Comparison of ENCODE assay signal across 9 cellular contexts in genomic region chr5:157366741-157367684, GRCh38.
DNase-seq lines count a peak whose midpoint lies in the region; ATAC-seq, FAIRE-seq and TF ChIP-seq lines count a peak whose summit lies in the region.
"Had no signal": no experiment of that assay in that cellular context is flagged by ENCODE, and none has a peak within 500 bp of the region (broad histone marks: within the 10 kb centered on the region; RNA-seq: fewer than 3 reads in every experiment).

No MANE protein-coding gene starts in this region.

- dilution Hi-C loops in keratinocyte (cut with MboI; ENCODE audit: extremely low pct_ligation_motif_present, low sequenced_read_pairs): no loop called here

- peaks cover 0 to 5% of the 10 kb centered on the region in 2 donors for H3K4me1 ChIP-seq in right atrium auricular region
- H3K4me1 ChIP-seq in ascending aorta: peaks cover 0 to 3% of the 10 kb centered on the region in 2 donors
- H3K4me1 ChIP-seq in keratinocyte (ENCODE audit: control insufficient read depth, extremely low read depth, insufficient read depth, low read length): no peaks in the 10 kb centered on the region

- TF ChIP-seq CTCF in right atrium auricular region (IDR thresholded peaks at IDR 0.05) (peak in 1 of 2 donors; percentile 66), ascending aorta (IDR thresholded peaks at IDR 0.05) (peak; percentile 53 to 78 (median 68)), keratinocyte (optimal IDR thresholded peaks at IDR 0.05 in 1 of 3, IDR thresholded peaks at IDR 0.05 in 1 of 3, conservative IDR thresholded peaks at IDR 0.05 in 1 of 3; ENCODE audit: extremely low read depth in 1 of 3, insufficient read depth in 2 of 3, low read length in 3 of 3) (peak; percentile 43 to 61 (median 50))

- ATAC-seq in Right ventricle myocardium inferior (peak; percentile 61), GM18909 (IDR thresholded peaks at IDR 0.05; ENCODE audit: poor library complexity, unreplicated experiment) (no peak), GM19452 (IDR thresholded peaks at IDR 0.05; ENCODE audit: unreplicated experiment) (no peak), HG02840 (IDR thresholded peaks at IDR 0.05; ENCODE audit: low FRiP score, unreplicated experiment) (no peak)

- no peaks in the 10 kb centered on the region for H3K9me3 ChIP-seq in right atrium auricular region
- no peaks in the 10 kb centered on the region for H3K9me3 ChIP-seq in ascending aorta
- no peaks in the 10 kb centered on the region for H3K9me3 ChIP-seq in keratinocyte (ENCODE audit: control insufficient read depth, low read depth, low read length)

- no peak overlapping the region for H3K4me3 ChIP-seq in right atrium auricular region
- no peak overlapping the region for H3K4me3 ChIP-seq in ascending aorta
- no peak overlapping the region for H3K4me3 ChIP-seq in keratinocyte (ENCODE audit: control insufficient read depth in 2 of 3, extremely low read depth in 1 of 3, insufficient read depth in 2 of 3, low read depth in 1 of 3, low read length in 3 of 3)

- no peaks in the 10 kb centered on the region for H3K79me2 ChIP-seq in keratinocyte (ENCODE audit: control insufficient read depth, insufficient read depth, low read length)

- H3K27ac ChIP-seq in right atrium auricular region (no peak overlapping the region), ascending aorta (peak overlapping the region; percentile 28 to 54), keratinocyte (ENCODE audit: control insufficient read depth, insufficient read depth, low read length) (no peak overlapping the region)
- H3K27ac ChIP-seq: VCaP had no signal

- H3K36me3 ChIP-seq in right atrium auricular region (no peaks in the 10 kb centered on the region), ascending aorta (peaks cover 0 to 6% of the 10 kb centered on the region in 2 donors), keratinocyte (ENCODE audit: control insufficient read depth in 2 of 2, extremely low read depth in 1 of 2, insufficient read depth in 2 of 2, low read length in 2 of 2) (no peaks in the 10 kb centered on the region)

- no peak overlapping the region for H3K9ac ChIP-seq in keratinocyte (ENCODE audit: control insufficient read depth, extremely low read depth, insufficient read depth, low read length)

- H3K27me3 ChIP-seq in right atrium auricular region: no peaks in the 10 kb centered on the region
- H3K27me3 ChIP-seq in ascending aorta: no peaks in the 10 kb centered on the region
- H3K27me3 ChIP-seq in keratinocyte (ENCODE audit: control insufficient read depth, extremely low read depth, insufficient read depth, low read length): no peaks in the 10 kb centered on the region

- FAIRE-seq in keratinocyte (lab: Jason Lieb, UNC) (no peak), urothelium cell line (lab: Jason Lieb, UNC) (no peak)

- intact Hi-C loops in Right ventricle myocardium inferior (cut with DNase I) (no loop called here), ascending aorta (cut with DNase I) (loop anchor here (1.0 to 5.0 kb wide), 4 partner anchors 16 to 375 kb away; partner anchors contain the start of gene LSM11)

- H3K4me2 ChIP-seq in keratinocyte (ENCODE audit: control insufficient read depth, extremely low read depth, insufficient read depth, low read depth, low read length): no peak overlapping the region

- DNase-seq in Right ventricle myocardium inferior (ENCODE audit: missing footprints) (no peak), right atrium auricular region (ENCODE audit: low spot score) (no peak), ascending aorta (ENCODE audit: low spot score in 2 of 2) (peak in 1 of 2 donors; percentile 72), keratinocyte (ENCODE audit: low read depth, low spot score) (no peak), urothelium cell line (ENCODE audit: low spot score) (peak; percentile 19)

- no peaks in the 10 kb centered on the region for H4K20me1 ChIP-seq in keratinocyte (ENCODE audit: control insufficient read depth, extremely low read depth, insufficient read depth, low read length)

- H3K9me1 ChIP-seq in keratinocyte (ENCODE audit: control insufficient read depth, extremely low read depth, insufficient read depth, low read length): no peaks in the 10 kb centered on the region

- no peak overlapping the region for H2AFZ ChIP-seq in keratinocyte (ENCODE audit: control insufficient read depth, low read length)

Comparison
In these comparisons a context has a peak if more than half of its experiments do, and no peak if none do; other contexts are left out.
1. H3K27ac ChIP-seq: peak in ascending aorta (2 of 2); none in right atrium auricular region (0 of 2) and keratinocyte (single experiment).